In the genomic region with DNA sequence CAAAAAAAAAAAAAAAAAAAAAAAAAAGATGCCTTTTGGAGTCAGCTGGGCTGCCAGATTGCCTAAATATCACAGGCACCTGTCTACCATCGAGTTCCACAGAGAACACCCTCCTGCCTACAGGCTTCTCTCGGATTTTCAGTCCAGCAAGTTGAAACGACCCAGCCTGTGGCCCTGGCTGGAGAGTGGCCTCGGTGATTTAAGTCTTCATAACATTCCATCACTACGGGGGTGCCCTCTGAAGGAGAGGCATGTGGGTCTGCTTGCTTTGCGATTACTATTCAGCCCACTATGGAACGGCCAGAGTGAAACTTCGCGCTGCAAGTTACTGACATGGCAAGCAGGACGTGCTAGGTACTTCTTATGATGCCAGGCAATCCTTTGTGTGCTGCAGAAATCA, we compare ENCODE assay signal across 15 cellular contexts. TPM values are rescaled to one million over a fixed set of nuclear protein-coding genes. Genes with fewer than 3 reads are reported as not detected.
DNase-seq lines count a peak whose midpoint lies in the region; TF ChIP-seq lines count a peak whose summit lies in the region.
"Had no signal": no experiment of that assay in that cellular context is flagged by ENCODE, and none has a peak within 500 bp of the region (broad histone marks: within the 10 kb centered on the region; RNA-seq: fewer than 3 reads in every experiment).

No MANE protein-coding gene starts in this region.

- H3K9ac ChIP-seq in endodermal cell (ENCODE audit: extremely low read depth, low read length, poor library complexity, severe bottlenecking) (no peak overlapping the region), neuronal stem cell (ENCODE audit: low read depth, low read length, poor library complexity) (no peak overlapping the region)

- peaks cover 5% of the 10 kb centered on the region for H3K27me3 Mint-ChIP-seq in endodermal cell (ENCODE audit: insufficient read depth)
- no peaks in the 10 kb centered on the region for H3K27me3 Mint-ChIP-seq in chondrocyte (ENCODE audit: low read depth)

- H2BK5ac ChIP-seq in neuronal stem cell (ENCODE audit: low read length), result no peak overlapping the region

- DNase-seq in ELF-1 (ENCODE audit: low read depth, low spot score), result peak; percentile 44
- peak; percentile 26 for DNase-seq in H7
- peak; percentile 74 for DNase-seq in endodermal cell
- no peak for DNase-seq in neuronal stem cell (ENCODE audit: low spot score)
- no peak for DNase-seq in RPMI8226
- DNase-seq in DMS114 treated with DMSO at 0.1 percent for 48 hours (lab: John Stamatoyannopoulos, UW; ENCODE audit: unreplicated experiment), result no peak
- no peak for DNase-seq in chondrocyte (ENCODE audit: low spot score)
- DNase-seq: C1 segment of cervical spinal cord; CD4-positive, alpha-beta T cell; DMS153; DMS79 treated with DMSO at 0.1 percent for 48 hours; EL; GDM1 had no signal

- H2AFZ ChIP-seq in neuronal stem cell (ENCODE audit: low read length), result peak overlapping the region; percentile 53

- TF ChIP-seq CTCF in endodermal cell (conservative IDR thresholded peaks at IDR 0.05), result no peak
- TF ChIP-seq CTCF in chondrocyte (IDR thresholded peaks at IDR 0.05), result no peak

- H3K27me3 ChIP-seq in H7 (ENCODE audit: control insufficient read depth, insufficient read depth, low read length) (no peaks in the 10 kb centered on the region), endodermal cell (ENCODE audit: control insufficient read depth, insufficient read depth, low read length, poor library complexity, severe bottlenecking) (no peaks in the 10 kb centered on the region), neuronal stem cell (ENCODE audit: control insufficient read depth in 3 of 3, insufficient read depth in 3 of 3, low read depth in 1 of 3, low read length in 3 of 3) (no peaks in the 10 kb centered on the region)

- no peak overlapping the region for H2BK120ac ChIP-seq in neuronal stem cell (ENCODE audit: low read depth, low read length)

- no peak overlapping the region for H3K27ac Mint-ChIP-seq in endodermal cell
- no peak overlapping the region for H3K27ac Mint-ChIP-seq in chondrocyte (ENCODE audit: unreplicated experiment)
- H3K27ac Mint-ChIP-seq: B cell; CD4-positive, alpha-beta T cell had no signal

- H2AK5ac ChIP-seq in neuronal stem cell (ENCODE audit: low read depth, low read length), result no peak overlapping the region

- H3K4me2 ChIP-seq in neuronal stem cell (ENCODE audit: insufficient read depth, low read length, poor library complexity, severe bottlenecking), result no peak overlapping the region

- H4K8ac ChIP-seq in neuronal stem cell (ENCODE audit: low read depth, low read length), result no peak overlapping the region

- no peak overlapping the region for H2BK12ac ChIP-seq in neuronal stem cell (ENCODE audit: low read length)

- H3K36me3 ChIP-seq in H7 (replicated peaks; ENCODE audit: control insufficient read depth, insufficient read depth, low read length), result no peaks in the 10 kb centered on the region
- H3K36me3 ChIP-seq in endodermal cell (ENCODE audit: control insufficient read depth, insufficient read depth, low read length), result no peaks in the 10 kb centered on the region
- H3K36me3 ChIP-seq in neuronal stem cell (replicated peaks in 1 of 2; ENCODE audit: control insufficient read depth in 2 of 2, insufficient read depth in 2 of 2, low read length in 2 of 2), result no peaks in the 10 kb centered on the region

- H3K27ac ChIP-seq in endodermal cell (ENCODE audit: low read depth, low read length), result no peak overlapping the region
- no peak overlapping the region for H3K27ac ChIP-seq in neuronal stem cell (replicated peaks; ENCODE audit: low read length)

- H4K91ac ChIP-seq in neuronal stem cell (ENCODE audit: low read depth, low read length, poor library complexity), result no peak overlapping the region

- no peaks in the 10 kb centered on the region for H3K36me3 Mint-ChIP-seq in endodermal cell (ENCODE audit: low read depth)
- H3K36me3 Mint-ChIP-seq in chondrocyte (ENCODE audit: low read depth), result no peaks in the 10 kb centered on the region

- H3K4me1 Mint-ChIP-seq in endodermal cell (no peaks in the 10 kb centered on the region), chondrocyte (ENCODE audit: low read depth) (no peaks in the 10 kb centered on the region)
- H3K4me1 Mint-ChIP-seq: B cell had no signal

- H3K14ac ChIP-seq in neuronal stem cell (ENCODE audit: low read length), result no peak overlapping the region

- no peak overlapping the region for H3K4ac ChIP-seq in neuronal stem cell (ENCODE audit: low read length)

- H3K4me3 Mint-ChIP-seq in endodermal cell (no peak overlapping the region), chondrocyte (ENCODE audit: unreplicated experiment) (no peak overlapping the region)
- H3K4me3 Mint-ChIP-seq: B cell; CD4-positive, alpha-beta T cell had no signal

- no peaks in the 10 kb centered on the region for H3K79me1 ChIP-seq in neuronal stem cell (ENCODE audit: low read depth, low read length)

- H3K23ac ChIP-seq in neuronal stem cell (ENCODE audit: low read depth, low read length, poor library complexity), result no peak overlapping the region

- no peak overlapping the region for H2BK15ac ChIP-seq in neuronal stem cell (ENCODE audit: low read length)

- H3K18ac ChIP-seq in neuronal stem cell (ENCODE audit: low read length), result no peak overlapping the region

- 86 to 87% methylated on average over 7 to 10 of the region's 10 CpGs for WGBS in endodermal cell (ENCODE audit: insufficient coverage in 1 of 2, insufficient read length in 1 of 2), 2 experiments
- no CpG with 5 or more reads among the region's 10 CpGs for WGBS in neuronal stem cell (ENCODE audit: extremely low coverage in 2 of 2, insufficient read length in 2 of 2, insufficient replicate concordance in 1 of 2), 2 donors

- H3K4me1 ChIP-seq in endodermal cell (ENCODE audit: control insufficient read depth, insufficient read depth, low read length), result no peaks in the 10 kb centered on the region
- H3K4me1 ChIP-seq in neuronal stem cell (ENCODE audit: control insufficient read depth in 2 of 2, insufficient read depth in 1 of 2, low read depth in 1 of 2, low read length in 2 of 2), result peaks cover 2 to 7% of the 10 kb centered on the region in 2 donors

- H3K4me3 ChIP-seq in H7 (ENCODE audit: insufficient read depth, low read depth, low read length), result no peak overlapping the region
- no peak overlapping the region for H3K4me3 ChIP-seq in endodermal cell (ENCODE audit: low read length)
- no peak overlapping the region for H3K4me3 ChIP-seq in neuronal stem cell (ENCODE audit: low read length in 2 of 2)

- no peaks in the 10 kb centered on the region for H3K9me3 ChIP-seq in endodermal cell (ENCODE audit: control insufficient read depth, low read length)
- peaks cover 0 to 2% of the 10 kb centered on the region in 2 donors for H3K9me3 ChIP-seq in neuronal stem cell (replicated peaks in 1 of 2; ENCODE audit: control insufficient read depth in 2 of 2, insufficient read depth in 1 of 2, low read depth in 1 of 2, low read length in 2 of 2)

- no peaks in the 10 kb centered on the region for H3K9me3 Mint-ChIP-seq in endodermal cell
- no peaks in the 10 kb centered on the region for H3K9me3 Mint-ChIP-seq in chondrocyte (ENCODE audit: low read depth)
- H3K9me3 Mint-ChIP-seq: CD4-positive, alpha-beta T cell had no signal

RNA-seq across cellular contexts. Expression of a gene that starts 42.8 kb away (rescaled TPM):
- total RNA-seq in H7 (2014; rRNA removed; shearing (Covaris generic)), result 0.03 and 0.41 TPM in 2 replicates
- total RNA-seq in endodermal cell, result 1 to 10 TPM in 1 of 2 donors, under 1 TPM in 1; 0.57 to 1.7 TPM
- polyA plus RNA-seq in endodermal cell (2013, experiment 1 of 2), result 0.89 TPM
- 0.87 TPM for polyA plus RNA-seq in endodermal cell (2013, experiment 2 of 2)
- polyA plus RNA-seq in neuronal stem cell (2013, experiment 1 of 2), result 2.1 TPM
- 1.6 TPM for polyA plus RNA-seq in neuronal stem cell (2013, experiment 2 of 2)
- 0.17 TPM in 1 of 3 replicates, not detected in the others for total RNA-seq in chondrocyte
- total RNA-seq: B cell; CD4-positive, alpha-beta T cell; HepG2 had no signal
- polyA plus RNA-seq: HepG2 had no signal

Comparison
In these comparisons a context has a peak if more than half of its experiments do, and no peak if none do; other contexts are left out.
1. DNase-seq: peak in ELF-1 (single experiment), H7 (single experiment) and endodermal cell (single experiment); none in neuronal stem cell (single experiment), RPMI8226 (single experiment), DMS114 treated with DMSO at 0.1 percent for 48 hours (single experiment) and chondrocyte (single experiment).